Comparison of ENCODE assay signal across 9 cellular contexts in the genomic region with DNA sequence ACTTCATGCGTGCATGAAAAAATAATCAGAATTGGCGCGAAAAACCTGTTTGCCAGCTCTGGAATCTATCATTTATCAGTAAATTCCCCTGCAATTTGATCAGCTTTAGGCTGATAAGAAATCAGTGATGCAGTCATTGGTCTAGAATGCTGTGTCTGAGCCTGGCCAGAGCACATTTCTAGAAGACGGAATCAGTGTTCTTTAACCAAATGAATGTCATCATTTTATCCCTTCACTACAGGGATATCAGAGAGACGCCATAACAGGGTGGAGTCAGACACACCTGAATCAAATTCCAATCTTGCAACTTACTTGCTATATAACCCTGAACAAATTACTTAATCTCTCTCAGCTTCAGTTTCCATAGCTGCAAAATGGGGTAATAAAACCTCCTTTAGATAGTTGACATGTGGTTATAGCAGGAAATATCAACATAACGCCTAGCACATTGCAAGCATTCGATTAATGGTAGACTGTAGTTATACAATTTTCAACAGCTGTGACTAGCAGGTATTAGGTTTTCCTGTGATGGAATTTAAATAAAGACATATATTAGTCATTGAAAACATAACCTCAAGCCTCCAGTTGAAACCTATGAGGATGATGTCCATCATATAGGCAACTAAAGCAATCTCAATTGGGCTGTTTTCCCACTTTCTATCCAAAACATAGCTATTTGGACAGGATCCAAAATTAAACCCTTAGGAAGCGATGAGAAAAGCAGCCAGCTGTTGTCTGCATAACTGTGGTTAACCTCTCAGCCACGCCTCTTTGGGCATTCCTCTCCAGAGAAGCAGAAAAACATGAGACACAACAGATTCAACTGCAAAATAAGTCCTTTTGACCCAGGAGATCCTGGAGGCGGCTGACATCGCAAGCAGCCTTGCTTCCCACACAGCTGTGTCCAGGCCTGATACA. TPM values are rescaled to one million over a fixed set of nuclear protein-coding genes. Genes with fewer than 3 reads are reported as not detected.
DNase-seq lines count a peak whose midpoint lies in the region; ATAC-seq and TF ChIP-seq lines count a peak whose summit lies in the region.
"Had no signal": no experiment of that assay in that cellular context is flagged by ENCODE, and none has a peak within 500 bp of the region (broad histone marks: within the 10 kb centered on the region; RNA-seq: fewer than 3 reads in every experiment).

No MANE protein-coding gene starts in this region.

- ATAC-seq in HG02798 (IDR thresholded peaks at IDR 0.05; ENCODE audit: poor library complexity, unreplicated experiment) = no peak

- H3K27ac ChIP-seq in epithelial cell of prostate = peak overlapping the region; percentile 41
- H3K27ac ChIP-seq: tibial nerve had no signal

- TF ChIP-seq CTCF in AG09309 (IDR thresholded peaks at IDR 0.05; ENCODE audit: control insufficient read depth, insufficient read depth, low read depth, low read length, missing control alignments) (no peak), WI38 (IDR thresholded peaks at IDR 0.05; ENCODE audit: low read depth, low read length) (no peak)

- DNase-seq in AG09309 (ENCODE audit: low read depth) = peak; percentile 79
- DNase-seq in HT-29 (ENCODE audit: low spot score) = peak; percentile 52
- no peak for DNase-seq in epithelial cell of prostate (ENCODE audit: low read depth, low spot score)
- DNase-seq in stimulated activated CD8-positive, alpha-beta memory T cell treated with anti-CD3 and anti-CD28 coated beads, Interleukin-7, amount 100 ng/mL, for 4 hours (ENCODE audit: low read depth in 2 of 2) = peak; percentile 16 to 22
- DNase-seq in cerebellar nuclear complex (lab: John Stamatoyannopoulos, UW) = no peak
- no peak for DNase-seq in iPS-NIHi11 (ENCODE audit: low spot score)

- no peak overlapping the region for H3K4me3 ChIP-seq in AG09309 (ENCODE audit: control insufficient read depth, low read depth, low read length)
- peak overlapping the region; percentile 16 for H3K4me3 ChIP-seq in WI38 (ENCODE audit: low read depth, low read length)
- H3K4me3 ChIP-seq: tibial nerve had no signal

RNA-seq across cellular contexts. Expression of a gene that starts 51.6 kb away (rescaled TPM):
- total RNA-seq in HT-29 (2014; rRNA removed; shearing (Covaris generic)) = 19.8 and 21.8 TPM in 2 replicates

Comparison
In these comparisons a context has a peak if more than half of its experiments do, and no peak if none do; other contexts are left out.
1. DNase-seq: peak in AG09309 (single experiment), HT-29 (single experiment) and stimulated activated CD8-positive, alpha-beta memory T cell treated with anti-CD3 and anti-CD28 coated beads, Interleukin-7, amount 100 ng/mL, for 4 hours (2 of 2); none in epithelial cell of prostate (single experiment), cerebellar nuclear complex (0 of 2) and iPS-NIHi11 (single experiment).